ENCODE assay signal across 25 cellular contexts in genomic region chr15:73286356-73286755, GRCh38.
DNase-seq lines count a peak whose midpoint lies in the region; ATAC-seq and TF ChIP-seq lines count a peak whose summit lies in the region.
"Had no signal": no experiment of that assay in that cellular context is flagged by ENCODE, and none has a peak within 500 bp of the region (broad histone marks: within the 10 kb centered on the region; RNA-seq: fewer than 3 reads in every experiment).

No MANE protein-coding gene starts in this region.

- no peak overlapping the region for H3K4me2 ChIP-seq in IMR-90 (ENCODE audit: low read depth, low read length)
- H3K4me2 ChIP-seq: hepatocyte had no signal

- H3K9me3 Mint-ChIP-seq in dendritic cell treated with granulocyte-macrophage colony-stimulating factor and Interleukin-4, amounts not matched to agents 40 ng/mL and 50 ng/mL, for 4 days = no peaks in the 10 kb centered on the region
- H3K9me3 Mint-ChIP-seq: type B pancreatic cell had no signal

- no peak overlapping the region for H4K91ac ChIP-seq in IMR-90 (ENCODE audit: insufficient read depth, low read depth, low read length)

- H3K23ac ChIP-seq in IMR-90 (ENCODE audit: low read depth, low read length) = no peak overlapping the region

- intact Hi-C loops in IMR-90 (cut with micrococcal nuclease) = loop anchor here (5.0 kb wide), 1 partner anchor 266 kb away; no protein-coding TSS in a partner anchor
- intact Hi-C loops in dendritic cell treated with granulocyte-macrophage colony-stimulating factor and Interleukin-4, amounts not matched to agents 40 ng/mL and 50 ng/mL, for 4 days (cut with micrococcal nuclease) = loop anchor here (10.0 kb wide), 1 partner anchor 618 kb away; no protein-coding TSS in a partner anchor

- H4K20me1 ChIP-seq in IMR-90 (ENCODE audit: insufficient read depth, low read length) = no peaks in the 10 kb centered on the region

- H2BK20ac ChIP-seq in IMR-90 (ENCODE audit: low read depth, low read length) = no peak overlapping the region

- H2AK5ac ChIP-seq in IMR-90 (ENCODE audit: low read depth, low read length) = no peak overlapping the region

- H3K18ac ChIP-seq in IMR-90 (ENCODE audit: low read depth, low read length) = no peak overlapping the region

- peak overlapping the region; percentile 1 for H3K27ac Mint-ChIP-seq in dendritic cell treated with granulocyte-macrophage colony-stimulating factor and Interleukin-4, amounts not matched to agents 40 ng/mL and 50 ng/mL, for 4 days
- H3K27ac Mint-ChIP-seq: type B pancreatic cell had no signal

- no peak for TF ChIP-seq CTCF in IMR-90 (conservative IDR thresholded peaks at IDR 0.05; ENCODE audit: low read depth, low read length)

- no peak overlapping the region for H2AK9ac ChIP-seq in IMR-90 (replicated peaks; ENCODE audit: low read depth, low read length, poor library complexity)

- DNase-seq in AG08395 (ENCODE audit: low spot score) (peak; percentile 28), IMR-90 (peak; percentile 15), myocyte (ENCODE audit: low read depth) (peak; percentile 9), NCI-H1694 (lab: John Stamatoyannopoulos, UW) (no peak)
- DNase-seq in stimulated activated CD4-positive, alpha-beta T cell treated with anti-CD3 and anti-CD28 coated beads, Interleukin-4, amount 100 ng/mL, for 4 hours = no peak
- DNase-seq: activated CD8-positive, alpha-beta memory T cell treated with anti-CD3 and anti-CD28 coated beads, Interleukin-2, amount 50 U/mL, for 4 hours; activated effector memory CD4-positive, alpha-beta T cell treated with Interleukin-2 at 50 U/mL for 16 hours; C1 segment of cervical spinal cord; Calu3; dermis blood vessel endothelial cell; H7; MG63; NCI-H1436 treated with DMSO at 0.1 percent for 48 hours; NCI-H510A treated with DMSO at 0.1 percent for 48 hours; NK-92 treated with Interleukin-12 subunit alpha and Interleukin-12 subunit beta, amount 100 ng/mL, for 24 hours; occipital lobe; retina had no signal

- H3K4me3 ChIP-seq in IMR-90 (ENCODE audit: insufficient read depth, low read depth, low read length) = no peak overlapping the region
- H3K4me3 ChIP-seq: breast epithelium, hepatocyte, K562, MG63 had no signal

- H2BK15ac ChIP-seq in IMR-90 (ENCODE audit: low read depth, low read length) = no peak overlapping the region

- CTCF ChIA-PET in IMR-90 (lab: Yijun Ruan, JAX) = no interaction called here

- dilution Hi-C loops in IMR-90 (cut with HindIII; ENCODE audit: low sequenced_read_pairs, unreplicated experiment) = no loop called here

- H3K36me3 Mint-ChIP-seq in dendritic cell treated with granulocyte-macrophage colony-stimulating factor and Interleukin-4, amounts not matched to agents 40 ng/mL and 50 ng/mL, for 4 days (ENCODE audit: low read depth) = no peaks in the 10 kb centered on the region

- H3K27ac ChIP-seq in IMR-90 (ENCODE audit: insufficient read depth, low read length) = no peak overlapping the region
- H3K27ac ChIP-seq: breast epithelium, hepatocyte had no signal

- in situ Hi-C loops in IMR-90 (cut with MboI; ENCODE audit: low sequenced_read_pairs) = no loop called here

- H4K5ac ChIP-seq in IMR-90 (ENCODE audit: low read depth, low read length) = no peak overlapping the region

- H3K4me3 Mint-ChIP-seq in dendritic cell treated with granulocyte-macrophage colony-stimulating factor and Interleukin-4, amounts not matched to agents 40 ng/mL and 50 ng/mL, for 4 days = no peak overlapping the region
- H3K4me3 Mint-ChIP-seq: type B pancreatic cell had no signal

- no peaks in the 10 kb centered on the region for H3K27me3 ChIP-seq in IMR-90 (ENCODE audit: control insufficient read depth, insufficient read depth, low read length)
- H3K27me3 ChIP-seq: breast epithelium, hepatocyte, MG63 had no signal

- no peak overlapping the region for H3K9ac ChIP-seq in IMR-90 (ENCODE audit: low read depth, low read length)

- BruUV-seq in IMR-90 (replicated peaks; lab: Mats Ljungman, UMichigan) = no TSS peak

- H3K79me1 ChIP-seq in IMR-90 (ENCODE audit: low read depth in 1 of 2, low read length in 2 of 2) = no peaks in the 10 kb centered on the region

- peaks cover 5% of the 10 kb centered on the region for H3K27me3 Mint-ChIP-seq in dendritic cell treated with granulocyte-macrophage colony-stimulating factor and Interleukin-4, amounts not matched to agents 40 ng/mL and 50 ng/mL, for 4 days
- H3K27me3 Mint-ChIP-seq: type B pancreatic cell had no signal

- H3K14ac ChIP-seq in IMR-90 (replicated peaks; ENCODE audit: low read depth, low read length) = no peak overlapping the region

- peaks cover 35% of the 10 kb centered on the region for H3K4me1 Mint-ChIP-seq in dendritic cell treated with granulocyte-macrophage colony-stimulating factor and Interleukin-4, amounts not matched to agents 40 ng/mL and 50 ng/mL, for 4 days (ENCODE audit: low read depth)

- no peak overlapping the region for H2AFZ ChIP-seq in IMR-90 (replicated peaks; ENCODE audit: low read length, poor library complexity)
- H2AFZ ChIP-seq: hepatocyte had no signal

- H3K9me1 ChIP-seq in IMR-90 (ENCODE audit: insufficient read depth, low read length) = peaks cover 7% of the 10 kb centered on the region

- no peak overlapping the region for H2BK5ac ChIP-seq in IMR-90 (ENCODE audit: low read depth, low read length, poor library complexity, severe bottlenecking)

- no peaks in the 10 kb centered on the region for H3K4me1 ChIP-seq in IMR-90 (ENCODE audit: control insufficient read depth, insufficient read depth, low read length)
- H3K4me1 ChIP-seq: breast epithelium had no signal

- TF ChIP-seq RAD21 in IMR-90 (IDR thresholded peaks at IDR 0.05; ENCODE audit: low read length) = no peak

- H2BK120ac ChIP-seq in IMR-90 (ENCODE audit: low read depth, low read length) = no peak overlapping the region

- H3K56ac ChIP-seq in IMR-90 (ENCODE audit: extremely low read depth, insufficient read depth, low read length) = no peak overlapping the region

- no peak overlapping the region for H4K8ac ChIP-seq in IMR-90 (ENCODE audit: low read depth in 2 of 2, low read length in 2 of 2)

- ATAC-seq in IMR-90 (ENCODE audit: low read depth) = no peak
- ATAC-seq in HG03039 (IDR thresholded peaks at IDR 0.05; ENCODE audit: unreplicated experiment) = no peak
- ATAC-seq in GM18858 (IDR thresholded peaks at IDR 0.05; ENCODE audit: unreplicated experiment) = no peak
- ATAC-seq: K562, Panc1 had no signal

- no peak overlapping the region for H3K4ac ChIP-seq in IMR-90 (ENCODE audit: low read depth, low read length)

- POLR2A ChIA-PET in IMR-90 (lab: Charles Lee; ENCODE audit: unreplicated experiment) = no interaction called here

- peaks cover 22% of the 10 kb centered on the region for H3K36me3 ChIP-seq in IMR-90 (ENCODE audit: control insufficient read depth, insufficient read depth, low read length)
- H3K36me3 ChIP-seq: breast epithelium, MG63 had no signal

- no peaks in the 10 kb centered on the region for H3K9me3 ChIP-seq in IMR-90 (ENCODE audit: control insufficient read depth, insufficient read depth, low read length)
- H3K9me3 ChIP-seq: breast epithelium, MG63 had no signal

- TF ChIP-seq POLR2A in IMR-90 (IDR thresholded peaks at IDR 0.05; ENCODE audit: low read depth, low read length) = no peak

- 82% methylated on average over 2 of the region's 2 CpGs; no CpG with 5 or more reads in 1 of the 2 experiments for WGBS in IMR-90 (ENCODE audit: extremely low coverage in 2 of 2, insufficient read length in 1 of 2), 2 experiments

TF ChIP-seq in IMR-90, 13 proteins besides CTCF, POLR2A, EP300 and RAD21:
- TF ChIP-seq RFX5 (IDR thresholded peaks at IDR 0.05; ENCODE audit: low read depth, low read length) (no peak), MXI1 (IDR thresholded peaks at IDR 0.05; ENCODE audit: borderline replicate concordance, low read depth, low read length) (no peak), FOS (IDR thresholded peaks at IDR 0.05; ENCODE audit: low read depth, low read length) (no peak), SMC3 (IDR thresholded peaks at IDR 0.05; ENCODE audit: low read depth, low read length) (no peak), BHLHE40 (IDR thresholded peaks at IDR 0.05; ENCODE audit: low read depth, low read length) (no peak), MAZ (IDR thresholded peaks at IDR 0.05; ENCODE audit: borderline replicate concordance, low read depth, low read length) (no peak), RCOR1 (IDR thresholded peaks at IDR 0.05; ENCODE audit: insufficient replicate concordance, low read length) (no peak), NFE2L2 (IDR thresholded peaks at IDR 0.05; ENCODE audit: low read depth, low read length) (no peak), CEBPB (IDR thresholded peaks at IDR 0.05; ENCODE audit: low read depth, low read length) (no peak), MAFK (IDR thresholded peaks at IDR 0.05; ENCODE audit: low read depth, low read length) (no peak), CHD1 (IDR thresholded peaks at IDR 0.05; ENCODE audit: low read depth, low read length) (no peak)
- TF ChIP-seq, protein P1, sequence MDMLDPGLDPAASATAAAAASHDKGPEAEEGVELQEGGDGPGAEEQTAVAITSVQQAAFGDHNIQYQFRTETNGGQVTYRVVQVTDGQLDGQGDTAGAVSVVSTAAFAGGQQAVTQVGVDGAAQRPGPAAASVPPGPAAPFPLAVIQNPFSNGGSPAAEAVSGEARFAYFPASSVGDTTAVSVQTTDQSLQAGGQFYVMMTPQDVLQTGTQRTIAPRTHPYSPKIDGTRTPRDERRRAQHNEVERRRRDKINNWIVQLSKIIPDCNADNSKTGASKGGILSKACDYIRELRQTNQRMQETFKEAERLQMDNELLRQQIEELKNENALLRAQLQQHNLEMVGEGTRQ (IDR thresholded peaks at IDR 0.05; ENCODE audit: low read depth, low read length) = no peak
- TF ChIP-seq, protein P2, sequence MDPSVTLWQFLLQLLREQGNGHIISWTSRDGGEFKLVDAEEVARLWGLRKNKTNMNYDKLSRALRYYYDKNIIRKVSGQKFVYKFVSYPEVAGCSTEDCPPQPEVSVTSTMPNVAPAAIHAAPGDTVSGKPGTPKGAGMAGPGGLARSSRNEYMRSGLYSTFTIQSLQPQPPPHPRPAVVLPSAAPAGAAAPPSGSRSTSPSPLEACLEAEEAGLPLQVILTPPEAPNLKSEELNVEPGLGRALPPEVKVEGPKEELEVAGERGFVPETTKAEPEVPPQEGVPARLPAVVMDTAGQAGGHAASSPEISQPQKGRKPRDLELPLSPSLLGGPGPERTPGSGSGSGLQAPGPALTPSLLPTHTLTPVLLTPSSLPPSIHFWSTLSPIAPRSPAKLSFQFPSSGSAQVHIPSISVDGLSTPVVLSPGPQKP (IDR thresholded peaks at IDR 0.05; ENCODE audit: borderline replicate concordance, low read depth, low read length) = no peak

Comparison
In these comparisons a context has a peak if more than half of its experiments do, and no peak if none do; other contexts are left out.
1. DNase-seq: peak in AG08395 (single experiment), IMR-90 (single experiment) and myocyte (single experiment); none in stimulated activated CD4-positive, alpha-beta T cell treated with anti-CD3 and anti-CD28 coated beads, Interleukin-4, amount 100 ng/mL, for 4 hours (0 of 2) and NCI-H1694 (single experiment).